Comparison of ENCODE assay signal across 8 cellular contexts in the genomic region with DNA sequence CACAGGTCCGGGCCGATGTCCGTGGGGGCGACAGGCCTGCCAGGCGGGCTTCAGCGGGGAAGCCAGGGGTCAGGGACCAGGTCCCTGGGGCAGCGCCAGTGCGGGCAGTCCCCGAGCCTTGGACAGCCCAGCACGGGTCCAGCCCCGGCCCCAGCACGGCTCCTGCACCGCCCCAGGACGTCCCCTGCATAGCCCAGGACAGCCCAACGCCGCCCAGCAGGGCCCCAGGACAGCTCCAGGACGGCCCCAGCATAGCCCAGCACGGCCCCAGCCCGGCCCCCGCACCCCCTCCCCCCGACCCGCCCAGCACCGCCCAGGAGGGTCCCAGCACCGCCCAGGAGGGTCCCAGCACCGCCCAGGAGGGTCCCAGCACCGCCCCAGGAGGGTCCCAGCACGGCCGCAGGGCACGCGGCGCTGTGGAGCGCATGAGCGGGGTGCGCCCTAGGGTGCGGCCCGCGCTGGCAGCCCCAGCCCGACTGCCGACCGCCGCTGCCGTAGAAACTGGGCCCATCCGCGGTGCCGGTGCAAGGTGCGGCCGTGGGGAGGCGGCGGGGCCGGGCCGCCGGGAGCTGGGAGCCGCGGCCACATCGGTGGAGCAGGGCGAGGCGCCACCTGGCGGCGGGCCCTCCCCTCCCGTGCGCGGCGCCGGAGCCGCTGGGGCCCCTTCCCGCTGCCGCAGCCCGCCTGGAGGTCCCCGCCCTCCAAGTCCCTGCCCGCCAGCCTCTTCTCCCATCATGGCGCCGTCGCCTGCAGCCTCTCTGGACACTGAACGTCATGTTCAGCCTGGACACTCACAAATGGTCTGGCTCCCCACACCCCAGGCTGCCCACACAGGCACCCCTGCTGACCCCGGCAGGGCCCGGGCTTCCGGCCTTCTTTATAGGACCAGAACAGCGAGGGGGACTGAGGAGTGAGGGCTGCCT.
A peak's percentile ranks its signal among the peaks of the same experiment; 100 is the strongest.
DNase-seq lines count a peak whose midpoint lies in the region; ATAC-seq, FAIRE-seq and TF ChIP-seq lines count a peak whose summit lies in the region.

No MANE protein-coding gene starts in this region.

- H3K4me1 ChIP-seq in GM23338 (ENCODE audit: insufficient read depth) = no peaks in the 10 kb centered on the region
- no peaks in the 10 kb centered on the region for H3K4me1 ChIP-seq in mammary epithelial cell (ENCODE audit: insufficient read depth, low read length)
- H3K4me1 ChIP-seq in liver (ENCODE audit: control insufficient read depth in 4 of 4, insufficient read depth in 4 of 4, low read length in 3 of 4) = peaks cover 0 to 2% (median under 1%) of the 10 kb centered on the region in 4 donors

- H3K4me2 ChIP-seq in GM23338 = peak overlapping the region; percentile 79
- peak overlapping the region; percentile 48 for H3K4me2 ChIP-seq in mammary epithelial cell (ENCODE audit: insufficient read depth, low read depth, low read length)

- no CpG with 5 or more reads among the region's 78 CpGs for WGBS in mammary epithelial cell (ENCODE audit: low coverage, missing lambda C conversion rate)
- 8% methylated on average over 78 of the region's 78 CpGs for WGBS in liver

- H3F3A ChIP-seq in GM23338 (replicated peaks; ENCODE audit: low read depth) = no peaks in the 10 kb centered on the region

- H3K27me3 Mint-ChIP-seq in GM23338 (ENCODE audit: insufficient read depth, low read depth, poor library complexity) = peaks cover 11% of the 10 kb centered on the region

- no peaks in the 10 kb centered on the region for H3K79me2 ChIP-seq in GM23338 (replicated peaks; ENCODE audit: insufficient read depth)
- H3K79me2 ChIP-seq in mammary epithelial cell (ENCODE audit: insufficient read depth, low read length) = no peaks in the 10 kb centered on the region

- peak; percentile 85 for DNase-seq in GM23338 (ENCODE audit: low spot score)
- DNase-seq in UCSD-AML1 (lab: John Stamatoyannopoulos, UW; ENCODE audit: unreplicated experiment) = peak; percentile 39
- no peak for DNase-seq in mammary epithelial cell
- peak; percentile 22 for DNase-seq in stimulated activated CD8-positive, alpha-beta memory T cell treated with anti-CD3 and anti-CD28 coated beads, Interleukin-12 subunit alpha, Interleukin-12 subunit beta, amount 100 ng/mL, for 24 hours (ENCODE audit: extremely low read depth)
- no peak for DNase-seq in T1000 (lab: John Stamatoyannopoulos, UW)
- no peak for DNase-seq in GM19239 (ENCODE audit: insufficient read length, low spot score)

- H2AFZ ChIP-seq in GM23338 (peak overlapping the region; percentile 98), mammary epithelial cell (ENCODE audit: low read depth, low read length) (no peak overlapping the region)

- H3K27ac Mint-ChIP-seq in GM23338 = no peak overlapping the region

- dilution Hi-C loops in mammary epithelial cell (cut with HindIII; ENCODE audit: low sequenced_read_pairs) = no loop called here

- no peaks in the 10 kb centered on the region; the same call in 2 of the 3 replicates for H3K4me1 Mint-ChIP-seq in GM23338

- H3K9me3 ChIP-seq in mammary epithelial cell (replicated peaks; ENCODE audit: insufficient read depth, low read length) (peaks cover 4% of the 10 kb centered on the region), liver (ENCODE audit: control insufficient read depth in 4 of 4, low read length in 3 of 4) (no peaks in the 10 kb centered on the region)

- H3K36me3 ChIP-seq in GM23338 (ENCODE audit: insufficient read depth) (no peaks in the 10 kb centered on the region), mammary epithelial cell (ENCODE audit: insufficient read depth, low read length) (no peaks in the 10 kb centered on the region), liver (ENCODE audit: control insufficient read depth in 4 of 4, insufficient read depth in 3 of 4, low read depth in 1 of 4, low read length in 3 of 4) (no peaks in the 10 kb centered on the region)

- H3K4me3 Mint-ChIP-seq in GM23338 = no peak overlapping the region

- H3K9ac ChIP-seq in mammary epithelial cell (ENCODE audit: insufficient read depth, low read length) (no peak overlapping the region), liver (ENCODE audit: low read depth in 1 of 2, low read length in 2 of 2) (no peak overlapping the region)

- TF ChIP-seq RAD21 in liver (IDR thresholded peaks at IDR 0.05) = no peak

- peak; percentile 87 for ATAC-seq in GM23338
- ATAC-seq in HG03095 (IDR thresholded peaks at IDR 0.05; ENCODE audit: unreplicated experiment) = no peak

- no peaks in the 10 kb centered on the region for H3K36me3 Mint-ChIP-seq in GM23338 (ENCODE audit: low read depth)

- H3K4me3 ChIP-seq in GM23338 (peak overlapping the region; percentile 46; the same call in 1 of the 2 replicates), mammary epithelial cell (replicated peaks in 1 of 3; ENCODE audit: insufficient read depth in 1 of 3, low read depth in 2 of 3, low read length in 3 of 3) (no peak overlapping the region), liver (ENCODE audit: low read depth in 1 of 3, low read length in 3 of 3) (peak overlapping the region in 1 of 3 donors; percentile 40)

- H3K27ac ChIP-seq in GM23338 (ENCODE audit: low read depth) (no peak overlapping the region), mammary epithelial cell (ENCODE audit: insufficient read depth, low read depth, low read length) (no peak overlapping the region), liver (ENCODE audit: low read depth in 1 of 2, low read length in 2 of 2) (no peak overlapping the region)

- TF ChIP-seq CTCF in GM23338 (conservative IDR thresholded peaks at IDR 0.05; ENCODE audit: low read depth in 2 of 2) = peak; percentile 36 to 68
- peak; percentile 35 to 45 for TF ChIP-seq CTCF in mammary epithelial cell (conservative IDR thresholded peaks at IDR 0.05 in 1 of 2, IDR thresholded peaks at IDR 0.05 in 1 of 2; ENCODE audit: extremely low read depth in 1 of 2, insufficient read depth in 1 of 2, low read depth in 1 of 2, low read length in 2 of 2)
- TF ChIP-seq CTCF in liver (IDR thresholded peaks at IDR 0.05; ENCODE audit: low read depth, low read length, missing input control) = peak; percentile 63

- BruUV-seq in mammary epithelial cell (replicated peaks; lab: Mats Ljungman, UMichigan) = no TSS peak

- H4K20me1 ChIP-seq in GM23338 (replicated peaks; ENCODE audit: insufficient read depth) (no peaks in the 10 kb centered on the region), mammary epithelial cell (ENCODE audit: insufficient read depth, low read length) (no peaks in the 10 kb centered on the region)

- H3K9me2 ChIP-seq in GM23338 (ENCODE audit: insufficient read depth) = peaks cover 19% of the 10 kb centered on the region

- no peaks in the 10 kb centered on the region; the same call in 2 of the 3 replicates for H3K9me3 Mint-ChIP-seq in GM23338

- intact Hi-C loops in mammary epithelial cell (cut with micrococcal nuclease) = loop anchor here (1.0 kb wide), 1 partner anchor 383 kb away; no protein-coding TSS in a partner anchor

- no peaks in the 10 kb centered on the region for H3K27me3 ChIP-seq in GM23338 (ENCODE audit: insufficient read depth)
- H3K27me3 ChIP-seq in mammary epithelial cell (ENCODE audit: insufficient read depth, low read length) = no peaks in the 10 kb centered on the region
- H3K27me3 ChIP-seq in liver (ENCODE audit: control insufficient read depth in 4 of 4, insufficient read depth in 4 of 4, low read length in 3 of 4) = no peaks in the 10 kb centered on the region

- no peak for FAIRE-seq in GM19239 (lab: Jason Lieb, UNC)

- CTCF ChIA-PET in mammary epithelial cell (lab: Charles Lee; ENCODE audit: low non-redundant PET) = interaction anchor here (0.6 kb wide), 1 partner anchor 71 kb away, joined by 4 read pairs; no protein-coding TSS in a partner anchor

- in situ Hi-C loops in mammary epithelial cell (cut with MboI; ENCODE audit: low sequenced_read_pairs in 2 of 2) = no loop called here

TF ChIP-seq in GM23338, 12 proteins besides CTCF, POLR2A, EP300 and RAD21 (continues in another document):
- TF ChIP-seq EZH2phosphoT487 (IDR thresholded peaks at IDR 0.05; ENCODE audit: unreplicated experiment) = no peak
- no peak for TF ChIP-seq STAT1 (IDR thresholded peaks at IDR 0.05; ENCODE audit: unreplicated experiment)
- TF ChIP-seq, protein P1, sequence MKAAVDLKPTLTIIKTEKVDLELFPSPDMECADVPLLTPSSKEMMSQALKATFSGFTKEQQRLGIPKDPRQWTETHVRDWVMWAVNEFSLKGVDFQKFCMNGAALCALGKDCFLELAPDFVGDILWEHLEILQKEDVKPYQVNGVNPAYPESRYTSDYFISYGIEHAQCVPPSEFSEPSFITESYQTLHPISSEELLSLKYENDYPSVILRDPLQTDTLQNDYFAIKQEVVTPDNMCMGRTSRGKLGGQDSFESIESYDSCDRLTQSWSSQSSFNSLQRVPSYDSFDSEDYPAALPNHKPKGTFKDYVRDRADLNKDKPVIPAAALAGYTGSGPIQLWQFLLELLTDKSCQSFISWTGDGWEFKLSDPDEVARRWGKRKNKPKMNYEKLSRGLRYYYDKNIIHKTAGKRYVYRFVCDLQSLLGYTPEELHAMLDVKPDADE (IDR thresholded peaks at IDR 0.05) = no peak
- no peak for TF ChIP-seq CREB1 (CRISPR knock-in tag; IDR thresholded peaks at IDR 0.05; ENCODE audit: low read depth)
- no peak for TF ChIP-seq JUNB (IDR thresholded peaks at IDR 0.05; ENCODE audit: unreplicated experiment)

TF ChIP-seq in liver, 16 proteins besides CTCF, POLR2A, EP300 and RAD21 (continues in another document):
- TF ChIP-seq MAX (IDR thresholded peaks at IDR 0.05) (no peak), FOXA1 (IDR thresholded peaks at IDR 0.05) (no peak), RXRA (IDR thresholded peaks at IDR 0.05) (no peak), HNF4G (IDR thresholded peaks at IDR 0.05) (no peak), FOXA2 (IDR thresholded peaks at IDR 0.05) (no peak), HNF4A (conservative IDR thresholded peaks at IDR 0.05) (no peak)
- TF ChIP-seq, protein P2, sequence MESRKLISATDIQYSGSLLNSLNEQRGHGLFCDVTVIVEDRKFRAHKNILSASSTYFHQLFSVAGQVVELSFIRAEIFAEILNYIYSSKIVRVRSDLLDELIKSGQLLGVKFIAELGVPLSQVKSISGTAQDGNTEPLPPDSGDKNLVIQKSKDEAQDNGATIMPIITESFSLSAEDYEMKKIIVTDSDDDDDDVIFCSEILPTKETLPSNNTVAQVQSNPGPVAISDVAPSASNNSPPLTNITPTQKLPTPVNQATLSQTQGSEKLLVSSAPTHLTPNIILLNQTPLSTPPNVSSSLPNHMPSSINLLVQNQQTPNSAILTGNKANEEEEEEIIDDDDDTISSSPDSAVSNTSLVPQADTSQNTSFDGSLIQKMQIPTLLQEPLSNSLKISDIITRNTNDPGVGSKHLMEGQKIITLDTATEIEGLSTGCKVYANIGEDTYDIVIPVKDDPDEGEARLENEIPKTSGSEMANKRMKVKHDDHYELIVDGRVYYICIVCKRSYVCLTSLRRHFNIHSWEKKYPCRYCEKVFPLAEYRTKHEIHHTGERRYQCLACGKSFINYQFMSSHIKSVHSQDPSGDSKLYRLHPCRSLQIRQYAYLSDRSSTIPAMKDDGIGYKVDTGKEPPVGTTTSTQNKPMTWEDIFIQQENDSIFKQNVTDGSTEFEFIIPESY (IDR thresholded peaks at IDR 0.05) = no peak

Comparison
In these comparisons a context has a peak if more than half of its experiments do, and no peak if none do; other contexts are left out.
1. DNase-seq: peak in GM23338 (single experiment), UCSD-AML1 (single experiment) and stimulated activated CD8-positive, alpha-beta memory T cell treated with anti-CD3 and anti-CD28 coated beads, Interleukin-12 subunit alpha, Interleukin-12 subunit beta, amount 100 ng/mL, for 24 hours (single experiment); none in mammary epithelial cell (single experiment), T1000 (single experiment) and GM19239 (single experiment).
2. Peak in every context shown above with its lines, with median percentiles within 50 percentile points of each other: CTCF ChIP-seq.